In genomic region chr3:196281962-196282361, GRCh38 we compare ENCODE assay signal across 23 cellular contexts. TPM values are rescaled to one million over a fixed set of nuclear protein-coding genes. Genes with fewer than 3 reads are reported as not detected.
DNase-seq lines count a peak whose midpoint lies in the region; ATAC-seq and TF ChIP-seq lines count a peak whose summit lies in the region.
"Had no signal": no experiment of that assay in that cellular context is flagged by ENCODE, and none has a peak within 500 bp of the region (broad histone marks: within the 10 kb centered on the region; RNA-seq: fewer than 3 reads in every experiment).

No MANE protein-coding gene starts in this region.

- DNase-seq in left ventricle myocardium inferior, result no peak
- no peak for DNase-seq in cardiac septum (ENCODE audit: low spot score)
- no peak for DNase-seq in activated T-helper 2 cell treated with anti-CD3 and anti-CD28 coated beads, Interferon-gamma antibody, Interleukin-2, Interleukin-4, amounts not matched to agents 10 μg/mL and 5 μg/mL and 100 μg/mL, durations not matched to agents 14 hours and 24 hours and 36 hours (ENCODE audit: low spot score)
- no peak for DNase-seq in prostate gland (ENCODE audit: low spot score)
- DNase-seq in NCI-H2196 (lab: John Stamatoyannopoulos, UW; ENCODE audit: unreplicated experiment), result no peak
- DNase-seq in activated CD8-positive, alpha-beta memory T cell treated with anti-CD3 and anti-CD28 coated beads for 24 hours, result no peak
- DNase-seq: activated naive CD4-positive, alpha-beta T cell; Caco-2; endodermal cell; head of caudate nucleus; IMR-90; MG63; NCI-H1436; NCI-H2171 treated with DMSO at 0.1 percent for 48 hours; NCI-H69; nephron progenitor cell; SJCRH30 had no signal

- H3K27me3 ChIP-seq in left ventricle myocardium inferior (ENCODE audit: low read depth), result no peaks in the 10 kb centered on the region
- H3K27me3 ChIP-seq in muscle layer of duodenum (ENCODE audit: low read depth, low read length), result no peaks in the 10 kb centered on the region
- H3K27me3 ChIP-seq in prostate gland (replicated peaks; ENCODE audit: insufficient read depth), result no peaks in the 10 kb centered on the region
- H3K27me3 ChIP-seq: ascending aorta, MG63, SJCRH30 had no signal

- H3K36me3 ChIP-seq in left ventricle myocardium inferior, result no peaks in the 10 kb centered on the region
- H3K36me3 ChIP-seq in muscle layer of duodenum (ENCODE audit: control insufficient read depth in 1 of 2, insufficient read depth in 2 of 2, low read length in 2 of 2), result no peaks in the 10 kb centered on the region
- H3K36me3 ChIP-seq in prostate gland, result no peaks in the 10 kb centered on the region
- H3K36me3 ChIP-seq: ascending aorta, SJCRH30 had no signal

- no peak overlapping the region for H3K4me3 Mint-ChIP-seq in activated T-helper 2 cell treated with anti-CD3 and anti-CD28 coated beads, Interferon-gamma antibody, Interleukin-2, Interleukin-4, amounts not matched to agents 10 μg/mL and 5 μg/mL and 100 μg/mL, durations not matched to agents 14 hours and 24 hours and 36 hours (ENCODE audit: low read depth)
- H3K4me3 Mint-ChIP-seq: endodermal cell, nephron progenitor cell had no signal

- H3K27me3 Mint-ChIP-seq in activated T-helper 2 cell treated with anti-CD3 and anti-CD28 coated beads, Interferon-gamma antibody, Interleukin-2, Interleukin-4, amounts not matched to agents 10 μg/mL and 5 μg/mL and 100 μg/mL, durations not matched to agents 14 hours and 24 hours and 36 hours (ENCODE audit: low read depth), result no peaks in the 10 kb centered on the region

- H3K27ac ChIP-seq in left ventricle myocardium inferior (replicated peaks), result peak overlapping the region; percentile 96
- peak overlapping the region; percentile 21 for H3K27ac ChIP-seq in muscle layer of duodenum (ENCODE audit: low read length)
- no peak overlapping the region for H3K27ac ChIP-seq in prostate gland
- H3K27ac ChIP-seq: ascending aorta, SJCRH30 had no signal

- H3K4me3 ChIP-seq in left ventricle myocardium inferior (no peak overlapping the region), muscle layer of duodenum (ENCODE audit: low read depth in 1 of 2, low read length in 2 of 2) (no peak overlapping the region), prostate gland (no peak overlapping the region)
- H3K4me3 ChIP-seq: ascending aorta, MG63, SJCRH30 had no signal

- no peak for ATAC-seq in GM18502 (IDR thresholded peaks at IDR 0.05; ENCODE audit: poor library complexity, unreplicated experiment)

- WGBS in prostate gland, result 46% methylated on average over 4 of the region's 4 CpGs

- H3K4me1 ChIP-seq in left ventricle myocardium inferior (peaks cover 91% of the 10 kb centered on the region), muscle layer of duodenum (ENCODE audit: control insufficient read depth in 1 of 2, insufficient read depth in 2 of 2, low read length in 2 of 2) (peaks cover 5 to 24% of the 10 kb centered on the region in 2 donors), prostate gland (replicated peaks) (no peaks in the 10 kb centered on the region)

- peaks cover 66% of the 10 kb centered on the region for H3K4me1 Mint-ChIP-seq in activated T-helper 2 cell treated with anti-CD3 and anti-CD28 coated beads, Interferon-gamma antibody, Interleukin-2, Interleukin-4, amounts not matched to agents 10 μg/mL and 5 μg/mL and 100 μg/mL, durations not matched to agents 14 hours and 24 hours and 36 hours (ENCODE audit: low read depth)

- no peak for TF ChIP-seq POLR2A in prostate gland (IDR thresholded peaks at IDR 0.05)

- H3K9me3 ChIP-seq in left ventricle myocardium inferior (replicated peaks) (no peaks in the 10 kb centered on the region), muscle layer of duodenum (ENCODE audit: control insufficient read depth in 1 of 2, low read length in 2 of 2) (no peaks in the 10 kb centered on the region), prostate gland (no peaks in the 10 kb centered on the region)
- H3K9me3 ChIP-seq: ascending aorta, Caco-2, MG63, SJCRH30 had no signal

- TF ChIP-seq CTCF in left ventricle myocardium inferior (IDR thresholded peaks at IDR 0.05; ENCODE audit: borderline replicate concordance), result no peak
- no peak for TF ChIP-seq CTCF in prostate gland (IDR thresholded peaks at IDR 0.05)

- intact Hi-C loops in left ventricle myocardium inferior (cut with micrococcal nuclease), result no loop called here
- intact Hi-C loops in cardiac septum (cut with DNase I), result no loop called here
- intact Hi-C loops in activated T-helper 2 cell treated with anti-CD3 and anti-CD28 coated beads, Interferon-gamma antibody, Interleukin-2, Interleukin-4, amounts not matched to agents 10 μg/mL and 5 μg/mL and 100 μg/mL, durations not matched to agents 14 hours and 24 hours and 36 hours (cut with micrococcal nuclease), result loop anchor here (1.0 kb wide), 1 partner anchor 8 kb away; no protein-coding TSS in a partner anchor
- intact Hi-C loops in prostate gland (cut with DNase I), result no loop called here

- H3K9me3 Mint-ChIP-seq in activated T-helper 2 cell treated with anti-CD3 and anti-CD28 coated beads, Interferon-gamma antibody, Interleukin-2, Interleukin-4, amounts not matched to agents 10 μg/mL and 5 μg/mL and 100 μg/mL, durations not matched to agents 14 hours and 24 hours and 36 hours, result no peaks in the 10 kb centered on the region
- H3K9me3 Mint-ChIP-seq: endodermal cell, nephron progenitor cell had no signal

- H3K27ac Mint-ChIP-seq in activated T-helper 2 cell treated with anti-CD3 and anti-CD28 coated beads, Interferon-gamma antibody, Interleukin-2, Interleukin-4, amounts not matched to agents 10 μg/mL and 5 μg/mL and 100 μg/mL, durations not matched to agents 14 hours and 24 hours and 36 hours, result peak overlapping the region; percentile 36
- H3K27ac Mint-ChIP-seq: endodermal cell, nephron progenitor cell had no signal

- H3K36me3 Mint-ChIP-seq in activated T-helper 2 cell treated with anti-CD3 and anti-CD28 coated beads, Interferon-gamma antibody, Interleukin-2, Interleukin-4, amounts not matched to agents 10 μg/mL and 5 μg/mL and 100 μg/mL, durations not matched to agents 14 hours and 24 hours and 36 hours (ENCODE audit: low read depth), result peaks cover 21% of the 10 kb centered on the region

RNA-seq across cellular contexts. Expression of gene PCYT1A, which starts 5.6 kb away (rescaled TPM):
- total RNA-seq in left ventricle myocardium inferior (93.6 TPM), cardiac septum (116 TPM), prostate gland (10 to 100 TPM; 41.8 to 78.3 TPM)
- total RNA-seq in activated T-helper 2 cell treated with anti-CD3 and anti-CD28 coated beads, Interferon-gamma antibody, Interleukin-2, Interleukin-4, amounts not matched to agents 10 μg/mL and 5 μg/mL and 100 μg/mL, durations not matched to agents 14 hours and 24 hours and 36 hours, result 49.2 and 53.7 TPM in 2 replicates

RNA-seq across cellular contexts. Expression of gene DYNLT2B, which starts 36.1 kb away (rescaled TPM):
- total RNA-seq in left ventricle myocardium inferior, result 3.9 TPM
- 5.0 TPM for total RNA-seq in cardiac septum
- 10.9 and 12.3 TPM in 2 replicates for total RNA-seq in activated T-helper 2 cell treated with anti-CD3 and anti-CD28 coated beads, Interferon-gamma antibody, Interleukin-2, Interleukin-4, amounts not matched to agents 10 μg/mL and 5 μg/mL and 100 μg/mL, durations not matched to agents 14 hours and 24 hours and 36 hours
- total RNA-seq in prostate gland, result 10 to 100 TPM in 1 of 2 donors, 1 to 10 TPM in 1; 6.5 to 15.3 TPM
- total RNA-seq: ascending aorta had no signal

RNA-seq across cellular contexts. Expression of gene TM4SF19, which starts 56.2 kb away (rescaled TPM):
- not detected for total RNA-seq in left ventricle myocardium inferior
- not detected for total RNA-seq in cardiac septum
- not detected in 2 replicates for total RNA-seq in activated T-helper 2 cell treated with anti-CD3 and anti-CD28 coated beads, Interferon-gamma antibody, Interleukin-2, Interleukin-4, amounts not matched to agents 10 μg/mL and 5 μg/mL and 100 μg/mL, durations not matched to agents 14 hours and 24 hours and 36 hours
- not detected for total RNA-seq in prostate gland
- total RNA-seq: ascending aorta, Caco-2, endodermal cell, fibroblast of lung, IMR-90, lung microvascular endothelial cell, pulmonary artery endothelial cell had no signal

Comparison
In these comparisons a context has a peak if more than half of its experiments do, and no peak if none do; other contexts are left out.
1. H3K27ac ChIP-seq: peak in left ventricle myocardium inferior (single experiment) and muscle layer of duodenum (single experiment); none in prostate gland (0 of 2).